Comparison of ENCODE assay signal across 17 cellular contexts in the genomic region with DNA sequence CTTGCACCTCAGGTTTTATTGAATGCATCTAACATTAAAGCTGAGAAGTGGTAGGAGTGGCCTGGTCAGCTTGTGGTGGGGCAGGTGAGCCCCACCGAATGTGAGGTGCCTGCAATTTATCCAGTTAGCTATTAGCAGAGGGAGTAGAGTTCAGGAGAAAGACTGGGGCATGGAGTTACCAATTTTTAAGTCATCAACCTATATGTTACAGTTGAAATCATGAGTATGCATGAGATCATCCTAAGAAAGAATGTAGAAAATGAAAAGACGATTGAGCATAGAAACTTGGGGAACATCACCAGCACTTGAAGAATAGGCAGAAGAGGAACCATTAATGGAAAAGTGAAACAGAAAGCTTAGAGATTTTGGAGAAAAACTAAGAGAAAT. TPM values are rescaled to one million over a fixed set of nuclear protein-coding genes. Genes with fewer than 3 reads are reported as not detected.
DNase-seq lines count a peak whose midpoint lies in the region; ATAC-seq and TF ChIP-seq lines count a peak whose summit lies in the region.
"Had no signal": no experiment of that assay in that cellular context is flagged by ENCODE, and none has a peak within 500 bp of the region (broad histone marks: within the 10 kb centered on the region; RNA-seq: fewer than 3 reads in every experiment).

No MANE protein-coding gene starts in this region.

- no peak overlapping the region for H3K4me3 Mint-ChIP-seq in activated naive CD8-positive, alpha-beta T cell treated with anti-CD3 and anti-CD28 coated beads, Interleukin-2, amount 10 ng/mL, durations not matched to agents 7 days and 5 days
- no peak overlapping the region for H3K4me3 Mint-ChIP-seq in activated naive CD8-positive, alpha-beta T cell treated with anti-CD3 and anti-CD28 coated beads, Interleukin-2, amount 50 U/mL, for 24 hours
- H3K4me3 Mint-ChIP-seq: endodermal cell had no signal

- H3K27me3 Mint-ChIP-seq in activated naive CD8-positive, alpha-beta T cell treated with anti-CD3 and anti-CD28 coated beads, Interleukin-2, amount 10 ng/mL, durations not matched to agents 7 days and 5 days: no peaks in the 10 kb centered on the region
- H3K27me3 Mint-ChIP-seq in activated naive CD8-positive, alpha-beta T cell treated with anti-CD3 and anti-CD28 coated beads, Interleukin-2, amount 50 U/mL, for 24 hours: no peaks in the 10 kb centered on the region
- H3K27me3 Mint-ChIP-seq: progenitor cell of endocrine pancreas had no signal

- H3K36me3 ChIP-seq in upper lobe of right lung (no peaks in the 10 kb centered on the region), right atrium auricular region (no peaks in the 10 kb centered on the region)
- H3K36me3 ChIP-seq: breast epithelium, upper lobe of left lung had no signal

- H3K27ac ChIP-seq in upper lobe of right lung (peak overlapping the region; percentile 74), right atrium auricular region (no peak overlapping the region)
- H3K27ac ChIP-seq: breast epithelium had no signal

- peaks cover 5% of the 10 kb centered on the region for H3K9me3 Mint-ChIP-seq in activated naive CD8-positive, alpha-beta T cell treated with anti-CD3 and anti-CD28 coated beads, Interleukin-2, amount 10 ng/mL, durations not matched to agents 7 days and 5 days
- peaks cover 6% of the 10 kb centered on the region for H3K9me3 Mint-ChIP-seq in activated naive CD8-positive, alpha-beta T cell treated with anti-CD3 and anti-CD28 coated beads, Interleukin-2, amount 50 U/mL, for 24 hours

- H3K9me3 ChIP-seq in upper lobe of right lung: peaks cover 4% of the 10 kb centered on the region
- H3K9me3 ChIP-seq in right atrium auricular region: no peaks in the 10 kb centered on the region
- H3K9me3 ChIP-seq: breast epithelium, upper lobe of left lung had no signal

- peaks cover 15% of the 10 kb centered on the region for H3K4me1 Mint-ChIP-seq in activated naive CD8-positive, alpha-beta T cell treated with anti-CD3 and anti-CD28 coated beads, Interleukin-2, amount 10 ng/mL, durations not matched to agents 7 days and 5 days
- H3K4me1 Mint-ChIP-seq in activated naive CD8-positive, alpha-beta T cell treated with anti-CD3 and anti-CD28 coated beads, Interleukin-2, amount 50 U/mL, for 24 hours: peaks cover 10% of the 10 kb centered on the region
- H3K4me1 Mint-ChIP-seq: endodermal cell had no signal

- ATAC-seq in activated naive CD8-positive, alpha-beta T cell treated with anti-CD3 and anti-CD28 coated beads, Interleukin-2, amount 10 ng/mL, durations not matched to agents 7 days and 5 days (ENCODE audit: low read depth): no peak
- no peak for ATAC-seq in activated naive CD8-positive, alpha-beta T cell treated with anti-CD3 and anti-CD28 coated beads, Interleukin-2, amount 50 U/mL, for 24 hours
- peak; percentile 3 for ATAC-seq in HG03442 (IDR thresholded peaks at IDR 0.05; ENCODE audit: unreplicated experiment)
- ATAC-seq in upper lobe of right lung: no peak

- peak; percentile 33 for DNase-seq in activated naive CD8-positive, alpha-beta T cell treated with anti-CD3 and anti-CD28 coated beads, Interleukin-2, amount 10 ng/mL, durations not matched to agents 7 days and 5 days
- DNase-seq in activated naive CD8-positive, alpha-beta T cell treated with anti-CD3 and anti-CD28 coated beads, Interleukin-2, amount 50 U/mL, for 24 hours: no peak
- peak; percentile 31 for DNase-seq in choroid plexus epithelial cell (ENCODE audit: low read depth)
- DNase-seq in upper lobe of right lung: no peak
- DNase-seq in right atrium auricular region (ENCODE audit: low spot score): no peak
- DNase-seq in GDM1 (lab: John Stamatoyannopoulos, UW): no peak
- no peak for DNase-seq in SHP77 (lab: John Stamatoyannopoulos, UW)
- DNase-seq: endodermal cell, islet precursor cell, NCI-H1417 treated with DMSO at 0.1 percent for 48 hours, NCI-H524 treated with DMSO at 0.1 percent for 48 hours, SHP77 treated with DMSO at 0.1 percent for 48 hours, upper lobe of left lung had no signal

- H3K4me3 ChIP-seq in choroid plexus epithelial cell (ENCODE audit: low read depth, low read length) (no peak overlapping the region), upper lobe of right lung (no peak overlapping the region), right atrium auricular region (no peak overlapping the region)
- H3K4me3 ChIP-seq: breast epithelium, upper lobe of left lung had no signal

- H3K4me1 ChIP-seq in upper lobe of right lung: peaks cover 6% of the 10 kb centered on the region
- H3K4me1 ChIP-seq in right atrium auricular region: no peaks in the 10 kb centered on the region
- H3K4me1 ChIP-seq: breast epithelium had no signal

- TF ChIP-seq CTCF in choroid plexus epithelial cell (conservative IDR thresholded peaks at IDR 0.05; ENCODE audit: low read depth, low read length): no peak
- TF ChIP-seq CTCF in upper lobe of right lung (IDR thresholded peaks at IDR 0.05): no peak
- TF ChIP-seq CTCF in right atrium auricular region (IDR thresholded peaks at IDR 0.05): no peak

- POLR2A ChIA-PET in activated naive CD8-positive, alpha-beta T cell treated with anti-CD3 and anti-CD28 coated beads, Interleukin-2, amount 10 ng/mL, durations not matched to agents 7 days and 5 days (lab: Charles Lee): interaction anchor here (0.7 to 6.8 kb wide), 6 partner anchors 71 to 291 kb away, joined by 3 to 44 read pairs (median 5); a partner anchor contains a TSS

- H3K27me3 ChIP-seq in upper lobe of right lung: no peaks in the 10 kb centered on the region
- no peaks in the 10 kb centered on the region for H3K27me3 ChIP-seq in right atrium auricular region
- H3K27me3 ChIP-seq: breast epithelium, upper lobe of left lung had no signal

- intact Hi-C loops in upper lobe of right lung (cut with DNase I): loop anchor here (10.0 kb wide), 1 partner anchor 300 kb away; no protein-coding TSS in a partner anchor

- H3K36me3 Mint-ChIP-seq in activated naive CD8-positive, alpha-beta T cell treated with anti-CD3 and anti-CD28 coated beads, Interleukin-2, amount 10 ng/mL, durations not matched to agents 7 days and 5 days: no peaks in the 10 kb centered on the region
- H3K36me3 Mint-ChIP-seq in activated naive CD8-positive, alpha-beta T cell treated with anti-CD3 and anti-CD28 coated beads, Interleukin-2, amount 50 U/mL, for 24 hours (ENCODE audit: low read depth): peaks cover under 1% of the 10 kb centered on the region

- H3K27ac Mint-ChIP-seq in activated naive CD8-positive, alpha-beta T cell treated with anti-CD3 and anti-CD28 coated beads, Interleukin-2, amount 10 ng/mL, durations not matched to agents 7 days and 5 days: no peak overlapping the region
- H3K27ac Mint-ChIP-seq in activated naive CD8-positive, alpha-beta T cell treated with anti-CD3 and anti-CD28 coated beads, Interleukin-2, amount 50 U/mL, for 24 hours: no peak overlapping the region
- H3K27ac Mint-ChIP-seq: endodermal cell, progenitor cell of endocrine pancreas had no signal

RNA-seq across cellular contexts. Expression of a gene that starts 36.5 kb away (rescaled TPM):
- not detected for total RNA-seq in activated naive CD8-positive, alpha-beta T cell treated with anti-CD3 and anti-CD28 coated beads, Interleukin-2, amount 10 ng/mL, durations not matched to agents 7 days and 5 days
- total RNA-seq in upper lobe of right lung (21.7 TPM), right atrium auricular region (not detected)
- total RNA-seq: endodermal cell, H4 had no signal

RNA-seq across cellular contexts. Expression of a gene that starts 44.3 kb away (rescaled TPM):
- total RNA-seq in activated naive CD8-positive, alpha-beta T cell treated with anti-CD3 and anti-CD28 coated beads, Interleukin-2, amount 10 ng/mL, durations not matched to agents 7 days and 5 days: 10 to 100 TPM; 34.8 to 36.2 TPM
- total RNA-seq in upper lobe of right lung (30.1 TPM), right atrium auricular region (10 to 100 TPM; 39.0 to 41.5 TPM)

Comparison
In these comparisons a context has a peak if more than half of its experiments do, and no peak if none do; other contexts are left out.
1. DNase-seq: peak in activated naive CD8-positive, alpha-beta T cell treated with anti-CD3 and anti-CD28 coated beads, Interleukin-2, amount 10 ng/mL, durations not matched to agents 7 days and 5 days (single experiment) and choroid plexus epithelial cell (single experiment); none in activated naive CD8-positive, alpha-beta T cell treated with anti-CD3 and anti-CD28 coated beads, Interleukin-2, amount 50 U/mL, for 24 hours (single experiment), upper lobe of right lung (single experiment), right atrium auricular region (single experiment), GDM1 (single experiment) and SHP77 (0 of 2).
2. RNA of a gene that starts 36.5 kb away (total RNA-seq): 21.7 TPM in upper lobe of right lung (single experiment); not detected in right atrium auricular region and not detected in activated naive CD8-positive, alpha-beta T cell treated with anti-CD3 and anti-CD28 coated beads, Interleukin-2, amount 10 ng/mL, durations not matched to agents 7 days and 5 days; every median in the first group is over 10 times any median in the second.